Comparison of ENCODE assay signal across 14 cellular contexts in the genomic region with DNA sequence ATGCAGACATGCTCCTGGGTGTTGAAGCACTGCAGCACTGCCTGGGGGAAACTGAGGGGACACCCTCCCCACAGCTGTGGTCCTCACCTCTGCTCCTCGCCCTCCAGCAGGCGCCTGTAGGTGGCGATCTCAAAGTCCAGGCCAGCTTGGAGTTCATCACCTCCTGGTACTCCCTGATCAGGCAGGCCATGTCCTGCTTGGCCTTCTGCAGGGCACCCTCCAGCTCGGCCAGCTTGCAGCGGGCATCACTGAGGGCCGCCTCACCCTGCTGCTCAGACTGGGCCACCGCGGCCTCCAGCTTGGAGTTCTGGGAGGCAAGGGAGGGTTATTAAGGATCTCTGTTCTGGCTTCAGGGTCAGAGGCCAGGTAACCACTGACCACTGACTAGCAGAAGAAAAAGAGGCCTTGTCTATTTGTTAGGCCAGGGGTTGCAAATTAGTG. TPM values are rescaled to one million over a fixed set of nuclear protein-coding genes. Genes with fewer than 3 reads are reported as not detected.
DNase-seq lines count a peak whose midpoint lies in the region; ATAC-seq and TF ChIP-seq lines count a peak whose summit lies in the region.
"Not testable (repeated sequence)": the region's sequence is repeated elsewhere in the genome, so short reads cannot be mapped to it uniquely, and the experiment has no call there.
"Had no signal": no experiment of that assay in that cellular context is flagged by ENCODE, and none has a peak within 500 bp of the region (broad histone marks: within the 10 kb centered on the region; RNA-seq: fewer than 3 reads in every experiment).

No MANE protein-coding gene starts in this region.

- POLR2A ChIA-PET in Panc1 (lab: Charles Lee) = not testable (repeated sequence)

- H3K4me3 Mint-ChIP-seq in activated CD4-positive, alpha-beta T cell treated with anti-CD3 and anti-CD28 coated beads, Interleukin-2, amount 10 ng/mL, durations not matched to agents 24 days and 14 days = peak overlapping the region; percentile 66

- peak overlapping the region; percentile 49; the same call in 1 of the 2 replicates for H3K27ac ChIP-seq in Panc1 (ENCODE audit: low read length)
- H3K27ac ChIP-seq in breast epithelium = peak overlapping the region; percentile 25 to 98
- not testable (repeated sequence) for H3K27ac ChIP-seq in foreskin keratinocyte

- intact Hi-C loops in Panc1 (cut with micrococcal nuclease; ENCODE audit: unreplicated experiment); activated CD4-positive, alpha-beta T cell treated with anti-CD3 and anti-CD28 coated beads, Interleukin-2, amount 10 ng/mL, durations not matched to agents 24 days and 14 days (cut with micrococcal nuclease); breast epithelium (cut with DNase I; ENCODE audit: low total_unique reads): not testable (repeated sequence)

- peaks cover 17% of the 10 kb centered on the region for H3K27me3 Mint-ChIP-seq in activated CD4-positive, alpha-beta T cell treated with anti-CD3 and anti-CD28 coated beads, Interleukin-2, amount 10 ng/mL, durations not matched to agents 24 days and 14 days

- not testable (repeated sequence) for H3K9me3 Mint-ChIP-seq in activated CD4-positive, alpha-beta T cell treated with anti-CD3 and anti-CD28 coated beads, Interleukin-2, amount 10 ng/mL, durations not matched to agents 24 days and 14 days

- H3K4me3 ChIP-seq in GM12864 (ENCODE audit: low read depth, low read length); Panc1 (ENCODE audit: low read depth in 2 of 2, low read length in 2 of 2); breast epithelium: not testable (repeated sequence)

- peak overlapping the region; percentile 94 for H3K27ac Mint-ChIP-seq in activated CD4-positive, alpha-beta T cell treated with anti-CD3 and anti-CD28 coated beads, Interleukin-2, amount 10 ng/mL, durations not matched to agents 24 days and 14 days

- DNase-seq in ACHN = peak; percentile 57
- not testable (repeated sequence) for DNase-seq in GM12864 (ENCODE audit: low read depth); Panc1 (ENCODE audit: low read depth, low spot score); activated CD4-positive, alpha-beta T cell treated with anti-CD3 and anti-CD28 coated beads, Interleukin-2, amount 10 ng/mL, durations not matched to agents 24 days and 14 days; breast epithelium (ENCODE audit: low spot score in 2 of 2); foreskin keratinocyte
- DNase-seq in renal cortical epithelial cell (ENCODE audit: low read depth) = peak; percentile 30

- not testable (repeated sequence) for TF ChIP-seq POLR2A in breast epithelium (IDR thresholded peaks at IDR 0.05)

- H3K4me1 Mint-ChIP-seq in activated CD4-positive, alpha-beta T cell treated with anti-CD3 and anti-CD28 coated beads, Interleukin-2, amount 10 ng/mL, durations not matched to agents 24 days and 14 days = peaks cover 48% of the 10 kb centered on the region

- not testable (repeated sequence) for TF ChIP-seq EP300 in Ishikawa (IDR thresholded peaks at IDR 0.05; ENCODE audit: borderline replicate concordance)

- in situ Hi-C loops in ACHN (cut with HindIII; ENCODE audit: low pct_ligation_motif_present, low pct_unique_long_range_greater_than_20kb, low sequenced_read_pairs); Panc1 (cut with HindIII; ENCODE audit: low pct_unique_long_range_greater_than_20kb, low sequenced_read_pairs): not testable (repeated sequence)

- CTCF ChIA-PET in Panc1 (lab: Charles Lee) = interaction anchor here (1.7 kb wide), 1 partner anchor 14 kb away, joined by 4 read pairs; no protein-coding TSS in a partner anchor

- H3K36me3 ChIP-seq in Panc1 (ENCODE audit: control insufficient read depth, insufficient read depth, low read length); breast epithelium: not testable (repeated sequence)

- not testable (repeated sequence) for H3K27me3 ChIP-seq in Panc1 (ENCODE audit: control insufficient read depth, insufficient read depth, low read length); breast epithelium
- peaks cover 17% of the 10 kb centered on the region for H3K27me3 ChIP-seq in foreskin keratinocyte

- peaks cover 32% of the 10 kb centered on the region for H3K36me3 Mint-ChIP-seq in activated CD4-positive, alpha-beta T cell treated with anti-CD3 and anti-CD28 coated beads, Interleukin-2, amount 10 ng/mL, durations not matched to agents 24 days and 14 days (ENCODE audit: low read depth)

- not testable (repeated sequence) for ATAC-seq in Panc1, foreskin keratinocyte

- TF ChIP-seq CTCF in GM12864 (IDR thresholded peaks at IDR 0.05; ENCODE audit: low read depth, low read length, missing control alignments) (peak; percentile 35), Panc1 (IDR thresholded peaks at IDR 0.05) (peak; percentile 73; the same call in 1 of the 2 replicates), breast epithelium (IDR thresholded peaks at IDR 0.05) (peak in 1 of 3 donors; percentile 7), foreskin keratinocyte (conservative IDR thresholded peaks at IDR 0.05) (peak; percentile 40)

- not testable (repeated sequence) for BruUV-seq in Panc1 (replicated peaks; lab: Mats Ljungman, UMichigan)

- H3K4me1 ChIP-seq in Panc1 (ENCODE audit: control insufficient read depth, insufficient read depth, low read length) = peaks cover 27% of the 10 kb centered on the region
- peaks cover 0 to 16% of the 10 kb centered on the region in 2 donors for H3K4me1 ChIP-seq in breast epithelium
- not testable (repeated sequence) for H3K4me1 ChIP-seq in foreskin keratinocyte

- TF ChIP-seq RAD21 in Ishikawa (IDR thresholded peaks at IDR 0.05; ENCODE audit: low read depth) = peak; percentile 42; the same call in 1 of the 2 replicates

- H3K9me3 ChIP-seq in Panc1 (ENCODE audit: control insufficient read depth, insufficient read depth, low read depth, low read length); breast epithelium: not testable (repeated sequence)

RNA-seq across cellular contexts. Expression of gene KRT7, which starts 19.2 kb away (rescaled TPM):
- 16.8 TPM for total RNA-seq in Panc1 (2021; ENCODE audit: unreplicated experiment)
- 19.1 TPM for polyA plus RNA-seq in Panc1 (2012; ENCODE audit: insufficient read length)
- total RNA-seq in activated CD4-positive, alpha-beta T cell treated with anti-CD3 and anti-CD28 coated beads, Interleukin-2, amount 10 ng/mL, durations not matched to agents 24 days and 14 days = 12.3 and 15.8 TPM in 2 replicates
- 1,000 to 10,000 TPM in 1 of 3 donors, 100 to 1,000 TPM in 1, 1 to 10 TPM in 1; 4.2 to 1,051 (median 358) TPM for total RNA-seq in breast epithelium
- total RNA-seq in foreskin keratinocyte = 512 and 2,317 TPM in 2 replicates
- 509 and 2,315 TPM in 2 replicates for polyA plus RNA-seq in foreskin keratinocyte
- 124 and 2,408 TPM in 2 replicates for total RNA-seq in renal cortical epithelial cell
- total RNA-seq: CD4-positive, alpha-beta memory T cell had no signal
- polyA plus RNA-seq: CD4-positive, alpha-beta memory T cell had no signal

RNA-seq across cellular contexts. Expression of gene KRT86, which starts 22.2 kb away (rescaled TPM):
- 1.1 TPM for total RNA-seq in Panc1 (2021; ENCODE audit: unreplicated experiment)
- polyA plus RNA-seq in Panc1 (2012; ENCODE audit: insufficient read length) = 1.2 TPM
- total RNA-seq in activated CD4-positive, alpha-beta T cell treated with anti-CD3 and anti-CD28 coated beads, Interleukin-2, amount 10 ng/mL, durations not matched to agents 24 days and 14 days = 0.44 and 0.64 TPM in 2 replicates
- total RNA-seq in breast epithelium = 1 to 10 TPM in 1 of 3 donors, under 1 TPM in 1, not detected in 1; 0.66 to 2.2 TPM
- total RNA-seq in foreskin keratinocyte = 0.04 TPM in 1 of 2 replicates, not detected in the other
- 0.02 TPM in 1 of 2 replicates, not detected in the other for polyA plus RNA-seq in foreskin keratinocyte
- total RNA-seq in renal cortical epithelial cell = 0.05 and 2.4 TPM in 2 replicates
- total RNA-seq: activated B cell treated with CpG ODN at 0.5 μM for 24 hours; activated CD8-positive, alpha-beta memory T cell treated with anti-CD3 and anti-CD28 coated beads for 36 hours; CD4-positive, alpha-beta memory T cell; glomerular endothelial cell had no signal
- polyA plus RNA-seq: CD4-positive, alpha-beta memory T cell had no signal

RNA-seq across cellular contexts. Expression of gene KRT81, which starts 39.1 kb away (rescaled TPM):
- total RNA-seq in Panc1 (2021; ENCODE audit: unreplicated experiment) (0.90 TPM), breast epithelium (10 to 100 TPM in 1 of 3 donors, 1 to 10 TPM in 1, not detected in 1; 3.6 to 29.9 TPM), foreskin keratinocyte (not detected in 2 replicates), renal cortical epithelial cell (48.3 TPM in 1 of 2 replicates, not detected in the other)
- 0.88 TPM for polyA plus RNA-seq in Panc1 (2012; ENCODE audit: insufficient read length)
- not detected in 2 replicates for total RNA-seq in activated CD4-positive, alpha-beta T cell treated with anti-CD3 and anti-CD28 coated beads, Interleukin-2, amount 10 ng/mL, durations not matched to agents 24 days and 14 days
- polyA plus RNA-seq in foreskin keratinocyte = 0.10 and 0.14 TPM in 2 replicates
- total RNA-seq: activated B cell treated with CpG ODN at 0.5 μM for 24 hours; activated CD8-positive, alpha-beta memory T cell treated with anti-CD3 and anti-CD28 coated beads for 36 hours; CD4-positive, alpha-beta memory T cell; glomerular endothelial cell; psoas muscle; uterus had no signal
- polyA plus RNA-seq: CD4-positive, alpha-beta memory T cell had no signal
